In genomic region chr2:8663997-8664396, GRCh38 we compare ENCODE assay signal across 25 cellular contexts. TPM values are rescaled to one million over a fixed set of nuclear protein-coding genes. Genes with fewer than 3 reads are reported as not detected.
DNase-seq lines count a peak whose midpoint lies in the region; ATAC-seq, FAIRE-seq and TF ChIP-seq lines count a peak whose summit lies in the region.
"Had no signal": no experiment of that assay in that cellular context is flagged by ENCODE, and none has a peak within 500 bp of the region (broad histone marks: within the 10 kb centered on the region; RNA-seq: fewer than 3 reads in every experiment).

No MANE protein-coding gene starts in this region.

- H3K36me3 Mint-ChIP-seq in activated T-cell treated with anti-CD3 and anti-CD28 coated beads, Interleukin-2, amount 50 U/mL, for 72 hours (ENCODE audit: insufficient read depth in 2 of 2) = no peaks in the 10 kb centered on the region

- peaks cover 46% of the 10 kb centered on the region for H3K4me1 ChIP-seq in HepG2 (ENCODE audit: insufficient read depth, low read length)
- H3K4me1 ChIP-seq: Peyer's patch had no signal

- H3K36me3 ChIP-seq in HepG2 (replicated peaks in 1 of 2; ENCODE audit: control insufficient read depth in 1 of 2, insufficient read depth in 2 of 2, low read length in 2 of 2) = no peaks in the 10 kb centered on the region
- H3K36me3 ChIP-seq: breast epithelium, left ventricle myocardium inferior, Peyer's patch, SJSA1 had no signal

- no peaks in the 10 kb centered on the region for H4K20me1 ChIP-seq in HepG2 (ENCODE audit: insufficient read depth, low read length)

- in situ Hi-C loops in HepG2 (cut with HindIII; ENCODE audit: extremely low pct_ligation_motif_present, low pct_unique_long_range_greater_than_20kb) = no loop called here

- no peaks in the 10 kb centered on the region for H3K27me3 ChIP-seq in HepG2 (ENCODE audit: control insufficient read depth in 1 of 2, insufficient read depth in 2 of 2, low read length in 2 of 2)
- H3K27me3 ChIP-seq: breast epithelium, Peyer's patch, SJSA1 had no signal

- H2AFZ ChIP-seq in HepG2 (ENCODE audit: low read length) = no peak overlapping the region
- H2AFZ ChIP-seq: GM23248 had no signal

- peak overlapping the region in 1 of 2 donors; percentile 56 for H3K4me3 Mint-ChIP-seq in activated T-cell treated with anti-CD3 and anti-CD28 coated beads, Interleukin-2, amount 50 U/mL, for 72 hours
- peak overlapping the region; percentile 38 to 64 for H3K4me3 Mint-ChIP-seq in stimulated activated naive CD8-positive, alpha-beta T cell treated with anti-CD3 and anti-CD28 coated beads, Interleukin-15, amount 100 ng/mL, for 72 hours
- H3K4me3 Mint-ChIP-seq: activated T-helper 17 cell treated with anti-CD3 and anti-CD28 coated beads, Interleukin-2, amount 50 U/mL, for 72 hours; T-helper 17 cell had no signal

- intact Hi-C loops in HepG2 (cut with micrococcal nuclease; ENCODE audit: unreplicated experiment) = no loop called here

- no peaks in the 10 kb centered on the region for H3K79me2 ChIP-seq in HepG2 (ENCODE audit: insufficient read depth, low read length)

- TF ChIP-seq EP300 in HepG2 (IDR thresholded peaks at IDR 0.05; ENCODE audit: low read depth in 2 of 2, low read length in 2 of 2) = no peak
- no peak for TF ChIP-seq EP300 in HepG2 (CRISPR knock-in tag; IDR thresholded peaks at IDR 0.05; ENCODE audit: borderline replicate concordance)

- no peak overlapping the region for H3K9ac ChIP-seq in HepG2 (ENCODE audit: insufficient read depth, low read depth, low read length)
- H3K9ac ChIP-seq: GM23248 had no signal

- no peak overlapping the region for H3K4me3 ChIP-seq in HepG2 (replicated peaks in 1 of 3; ENCODE audit: insufficient read depth in 1 of 3, low read depth in 2 of 3, low read length in 3 of 3)
- H3K4me3 ChIP-seq: breast epithelium, GM23248, left ventricle myocardium inferior, mucosa of descending colon, Peyer's patch, SJSA1, skin epidermis had no signal

- no peak for TF ChIP-seq RAD21 in HepG2 (CRISPR knock-in tag; IDR thresholded peaks at IDR 0.05)

- H3K27ac ChIP-seq in HepG2 (ENCODE audit: extremely low read length, insufficient read depth, low read length) = no peak overlapping the region
- H3K27ac ChIP-seq: breast epithelium, C4-2B, GM23248, left ventricle myocardium inferior, Peyer's patch, SJSA1, skin epidermis had no signal

- no peaks in the 10 kb centered on the region for H3K9me3 Mint-ChIP-seq in activated T-cell treated with anti-CD3 and anti-CD28 coated beads, Interleukin-2, amount 50 U/mL, for 72 hours
- H3K9me3 Mint-ChIP-seq in stimulated activated naive CD8-positive, alpha-beta T cell treated with anti-CD3 and anti-CD28 coated beads, Interleukin-15, amount 100 ng/mL, for 72 hours = no peaks in the 10 kb centered on the region
- H3K9me3 Mint-ChIP-seq: activated T-helper 17 cell treated with anti-CD3 and anti-CD28 coated beads, Interleukin-2, amount 50 U/mL, for 72 hours had no signal

- H3K27me3 Mint-ChIP-seq in activated T-cell treated with anti-CD3 and anti-CD28 coated beads, Interleukin-2, amount 50 U/mL, for 72 hours (ENCODE audit: low read depth) = peaks cover 16% of the 10 kb centered on the region
- peaks cover 41% of the 10 kb centered on the region for H3K27me3 Mint-ChIP-seq in stimulated activated naive CD8-positive, alpha-beta T cell treated with anti-CD3 and anti-CD28 coated beads, Interleukin-15, amount 100 ng/mL, for 72 hours

- no peak overlapping the region for H3K4me2 ChIP-seq in HepG2 (ENCODE audit: low read depth, low read length)

- no peak for FAIRE-seq in HepG2 (lab: Jason Lieb, UNC)

- no TSS peak for BruUV-seq in HepG2 (replicated peaks; lab: Mats Ljungman, UMichigan)

- POLR2A ChIA-PET in HepG2 (lab: Yijun Ruan, JAX) = interaction anchor here (4.0 kb wide), 1 partner anchor 16 kb away, joined by 49 read pairs; the partner anchor contains the start of gene ID2

- CTCF ChIA-PET in HepG2 (lab: Yijun Ruan, JAX; ENCODE audit: low intra/inter-chr PET ratio, low total read pairs) = no interaction called here

- TF ChIP-seq POLR2A in HepG2 (IDR thresholded peaks at IDR 0.05; ENCODE audit: insufficient read depth in 1 of 2, low read depth in 2 of 2, low read length in 2 of 2) = no peak

- no peak for DNase-seq in activated T-cell treated with anti-CD3 and anti-CD28 coated beads, Interleukin-2, amount 50 U/mL, for 72 hours
- DNase-seq in activated T-cell treated with anti-CD3 and anti-CD28 coated beads for 4 hours = no peak
- peak; percentile 36 for DNase-seq in UCSD-AML1 (lab: John Stamatoyannopoulos, UW; ENCODE audit: unreplicated experiment)
- no peak for DNase-seq in HepG2 (ENCODE audit: low spot score)
- DNase-seq in stimulated activated naive CD8-positive, alpha-beta T cell treated with anti-CD3 and anti-CD28 coated beads, Interleukin-15, amount 100 ng/mL, for 72 hours = no peak
- DNase-seq in DMS79 treated with DMSO at 0.1 percent for 48 hours (lab: John Stamatoyannopoulos, UW) = no peak
- DNase-seq in EL = no peak
- DNase-seq: activated CD4-positive, alpha-beta T cell treated with anti-CD3 and anti-CD28 coated beads, Interleukin-2, amount 50 U/mL, for 48 hours; DMS 273 treated with DMSO at 0.1 percent for 48 hours; GF-D8; GM23248; Kasumi-1; left ventricle myocardium inferior; mucosa of descending colon; NCI-H1092 treated with DMSO at 0.1 percent for 48 hours; NCI-H2081; Peyer's patch; stimulated activated CD4-positive, alpha-beta T cell treated with anti-CD3 and anti-CD28 coated beads, Interleukin-2, amount 100 ng/mL, for 48 hours; T-helper 17 cell had no signal

- 86% methylated on average over 13 of the region's 13 CpGs for WGBS in HepG2 (ENCODE audit: low lambda C conversion rate)

- peak; percentile 49 to 50 for ATAC-seq in activated T-cell treated with anti-CD3 and anti-CD28 coated beads, Interleukin-2, amount 50 U/mL, for 72 hours (replicated peaks in 1 of 2)
- ATAC-seq in HepG2 = no peak
- peak; percentile 47 for ATAC-seq in stimulated activated naive CD8-positive, alpha-beta T cell treated with anti-CD3 and anti-CD28 coated beads, Interleukin-15, amount 100 ng/mL, for 72 hours
- ATAC-seq in HG03159 (IDR thresholded peaks at IDR 0.05; ENCODE audit: unreplicated experiment) = no peak
- ATAC-seq: mucosa of descending colon had no signal

- H3K27ac Mint-ChIP-seq in activated T-cell treated with anti-CD3 and anti-CD28 coated beads, Interleukin-2, amount 50 U/mL, for 72 hours = no peak overlapping the region
- H3K27ac Mint-ChIP-seq in stimulated activated naive CD8-positive, alpha-beta T cell treated with anti-CD3 and anti-CD28 coated beads, Interleukin-15, amount 100 ng/mL, for 72 hours = peak overlapping the region; percentile 29 to 72
- H3K27ac Mint-ChIP-seq: activated T-helper 17 cell treated with anti-CD3 and anti-CD28 coated beads, Interleukin-2, amount 50 U/mL, for 72 hours had no signal

- no peak for TF ChIP-seq CTCF in HepG2 (CRISPR knock-in tag; IDR thresholded peaks at IDR 0.05)

- H3K9me3 ChIP-seq in HepG2 (ENCODE audit: low read length) = no peaks in the 10 kb centered on the region
- H3K9me3 ChIP-seq: breast epithelium, left ventricle myocardium inferior, mucosa of descending colon, Peyer's patch, SJSA1 had no signal

- H3K4me1 Mint-ChIP-seq in activated T-cell treated with anti-CD3 and anti-CD28 coated beads, Interleukin-2, amount 50 U/mL, for 72 hours (ENCODE audit: low read depth) = peaks cover 39% of the 10 kb centered on the region
- peaks cover 40% of the 10 kb centered on the region for H3K4me1 Mint-ChIP-seq in stimulated activated naive CD8-positive, alpha-beta T cell treated with anti-CD3 and anti-CD28 coated beads, Interleukin-15, amount 100 ng/mL, for 72 hours
- H3K4me1 Mint-ChIP-seq: T-helper 17 cell had no signal

RNA-seq across cellular contexts. Expression of gene ID2, which starts 17.9 kb away (rescaled TPM):
- total RNA-seq in activated T-cell treated with anti-CD3 and anti-CD28 coated beads, Interleukin-2, amount 50 U/mL, for 72 hours = 100 to 1,000 TPM; 223 to 250 TPM
- total RNA-seq in HepG2 (2016; rRNA removed; fragmentation: Illumina TruSeq; extraction: Trizol) = 214 and 258 TPM in 2 replicates
- total RNA-seq in HepG2 (2016; cell fraction: cytosol; rRNA removed; fragmentation: Illumina TruSeq; extraction: Trizol; ENCODE audit: low read depth) = 123 and 125 TPM in 2 replicates
- total RNA-seq in HepG2 (2016; cell fraction: insoluble cytoplasmic fraction; rRNA removed; fragmentation: Illumina TruSeq; extraction: Trizol) = 231 and 299 TPM in 2 replicates
- 120 and 130 TPM in 2 replicates for total RNA-seq in HepG2 (2016; cell fraction: membrane; rRNA removed; fragmentation: Illumina TruSeq; extraction: Trizol)
- 161 and 168 TPM in 2 replicates for total RNA-seq in HepG2 (2016; cell fraction: nucleus; rRNA removed; fragmentation: Illumina TruSeq; extraction: Trizol)
- polyA plus RNA-seq in HepG2 (2011; rRNA removed) = 610 and 719 TPM in 2 replicates
- 553 and 655 TPM in 2 replicates for polyA plus RNA-seq in HepG2 (2011; cell fraction: cytosol; rRNA removed)
- polyA plus RNA-seq in HepG2 (2011; cell fraction: nucleus; rRNA removed) = 354 and 556 TPM in 2 replicates
- polyA plus RNA-seq in HepG2 (2012) = 144 and 150 TPM in 2 replicates
- 39.6 and 40.9 TPM in 2 replicates for polyA plus RNA-seq in HepG2 (2016; cell fraction: cytosol; fragmentation: Illumina TruSeq; extraction: Trizol; ENCODE audit: low read depth)
- polyA plus RNA-seq in HepG2 (2016; cell fraction: insoluble cytoplasmic fraction; fragmentation: Illumina TruSeq; extraction: Trizol; ENCODE audit: low read depth) = 355 and 371 TPM in 2 replicates
- polyA plus RNA-seq in HepG2 (2016; cell fraction: membrane; fragmentation: Illumina TruSeq; extraction: Trizol; ENCODE audit: low read depth) = 61.5 and 69.8 TPM in 2 replicates
- 375 and 408 TPM in 2 replicates for polyA plus RNA-seq in HepG2 (2016; cell fraction: nucleus; fragmentation: Illumina TruSeq; extraction: Trizol; ENCODE audit: insufficient read depth, low read depth)
- polyA minus RNA-seq in HepG2 (2011; rRNA and poly(A)+ RNA removed; ENCODE audit: low replicate concordance) = 143 and 451 TPM in 2 replicates
- polyA minus RNA-seq in HepG2 (2011; cell fraction: cytosol; rRNA and poly(A)+ RNA removed) = 138 and 177 TPM in 2 replicates
- polyA minus RNA-seq in HepG2 (2011; cell fraction: nucleus; rRNA and poly(A)+ RNA removed) = 115 and 276 TPM in 2 replicates

Comparison
In these comparisons a context has a peak if more than half of its experiments do, and no peak if none do; other contexts are left out.
1. ATAC-seq: peak in activated T-cell treated with anti-CD3 and anti-CD28 coated beads, Interleukin-2, amount 50 U/mL, for 72 hours (2 of 2) and stimulated activated naive CD8-positive, alpha-beta T cell treated with anti-CD3 and anti-CD28 coated beads, Interleukin-15, amount 100 ng/mL, for 72 hours (single experiment); none in HepG2 (single experiment) and HG03159 (single experiment).